8 cellular contexts compared by ENCODE assay signal in the genomic region with DNA sequence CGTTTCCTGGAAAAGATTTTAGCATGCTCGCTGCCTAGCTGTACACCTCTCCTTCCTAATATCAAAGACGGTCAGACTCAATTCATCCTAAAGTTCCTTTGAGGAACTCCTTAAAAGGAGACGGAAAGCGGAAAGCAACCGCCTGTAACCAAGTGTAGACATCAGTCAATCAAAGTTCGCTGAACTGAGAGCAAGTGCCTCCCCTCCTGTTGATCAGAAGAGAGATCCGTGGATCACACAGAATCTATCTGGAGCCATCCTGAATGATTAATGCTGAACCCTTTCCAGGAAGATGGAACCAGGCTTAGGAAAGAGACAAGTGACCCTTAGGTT. TPM values are rescaled to one million over a fixed set of nuclear protein-coding genes. Genes with fewer than 3 reads are reported as not detected.
A peak's percentile ranks its signal among the peaks of the same experiment; 100 is the strongest.
DNase-seq lines count a peak whose midpoint lies in the region; ATAC-seq, FAIRE-seq and TF ChIP-seq lines count a peak whose summit lies in the region.

No MANE protein-coding gene starts in this region.

- dilution Hi-C loops in keratinocyte (cut with MboI; ENCODE audit: extremely low pct_ligation_motif_present, low sequenced_read_pairs) = no loop called here

- H3K9me3 ChIP-seq in K562 (replicated peaks; ENCODE audit: control insufficient read depth, insufficient read depth, low read depth, low read length) (no peaks in the 10 kb centered on the region), keratinocyte (ENCODE audit: control insufficient read depth, low read depth, low read length) (no peaks in the 10 kb centered on the region)

- H2AFZ ChIP-seq in K562 (ENCODE audit: low read depth, low read length) (peak overlapping the region; percentile 99), keratinocyte (ENCODE audit: control insufficient read depth, low read length) (peak overlapping the region; percentile 97)

- H3K4me1 ChIP-seq in K562 (replicated peaks in 1 of 2; ENCODE audit: control insufficient read depth in 2 of 2, insufficient read depth in 2 of 2, low read length in 2 of 2) (peaks cover 6 to 13% of the 10 kb centered on the region in 2 experiments; a peak in 4 of 5 replicates), keratinocyte (ENCODE audit: control insufficient read depth, extremely low read depth, insufficient read depth, low read length) (peaks cover 6% of the 10 kb centered on the region)

- H3K27me3 ChIP-seq in K562 (ENCODE audit: control insufficient read depth in 2 of 2, insufficient read depth in 2 of 2, low read length in 2 of 2) (no peaks in the 10 kb centered on the region), keratinocyte (ENCODE audit: control insufficient read depth, extremely low read depth, insufficient read depth, low read length) (no peaks in the 10 kb centered on the region)

- DNase-seq in Caki2 (ENCODE audit: low read depth) = peak; percentile 5
- peak; percentile 10 for DNase-seq in NCI-H524 treated with DMSO at 0.1 percent for 48 hours (lab: John Stamatoyannopoulos, UW)
- DNase-seq in K562 (ENCODE audit: extremely low read depth in 1 of 4, low spot score in 3 of 4) = peak in 1 of 4 experiments; percentile 34
- no peak for DNase-seq in keratinocyte (ENCODE audit: low read depth, low spot score)
- peak; percentile 28 for DNase-seq in stimulated activated naive CD8-positive, alpha-beta T cell treated with anti-CD3 and anti-CD28 coated beads, Interleukin-15, Interleukin-2, amounts not matched to agents 100 U/mL and 50 U/mL, for 24 hours
- DNase-seq in SKM-1 (lab: John Stamatoyannopoulos, UW; ENCODE audit: unreplicated experiment) = no peak

- no peaks in the 10 kb centered on the region for H4K20me1 ChIP-seq in K562 (replicated peaks; ENCODE audit: control insufficient read depth, insufficient read depth, low read length)
- no peaks in the 10 kb centered on the region for H4K20me1 ChIP-seq in keratinocyte (ENCODE audit: control insufficient read depth, extremely low read depth, insufficient read depth, low read length)

- FAIRE-seq in K562 (lab: Jason Lieb, UNC) (peak; percentile 40), keratinocyte (lab: Jason Lieb, UNC) (no peak)

- WGBS in K562 (ENCODE audit: insufficient coverage, low coverage, missing lambda C conversion rate) = 0% methylated on average over 5 of the region's 8 CpGs

- H3K4me3 ChIP-seq in K562 (peak overlapping the region; percentile 93), keratinocyte (ENCODE audit: control insufficient read depth in 2 of 3, extremely low read depth in 1 of 3, insufficient read depth in 2 of 3, low read depth in 1 of 3, low read length in 3 of 3) (peak overlapping the region; percentile 72 to 93 (median 82))

- H3K9me1 ChIP-seq in K562 (ENCODE audit: control insufficient read depth, insufficient read depth, low read length) = no peaks in the 10 kb centered on the region
- no peaks in the 10 kb centered on the region for H3K9me1 ChIP-seq in keratinocyte (ENCODE audit: control insufficient read depth, extremely low read depth, insufficient read depth, low read length)

- H3K27ac ChIP-seq in K562 (ENCODE audit: extremely low read depth, low read depth, low read length) (peak overlapping the region; percentile 73), keratinocyte (ENCODE audit: control insufficient read depth, insufficient read depth, low read length) (peak overlapping the region; percentile 83)

- TF ChIP-seq POLR2A in K562 (conservative IDR thresholded peaks at IDR 0.05) = no peak

- ATAC-seq in GM21723 (IDR thresholded peaks at IDR 0.05; ENCODE audit: unreplicated experiment) (peak; percentile 42), K562 (peak; percentile 36), GM21367 (IDR thresholded peaks at IDR 0.05; ENCODE audit: unreplicated experiment) (no peak)
- ATAC-seq in stimulated activated naive CD8-positive, alpha-beta T cell treated with anti-CD3 and anti-CD28 coated beads, Interleukin-15, Interleukin-2, amounts not matched to agents 100 U/mL and 50 U/mL, for 24 hours = peak; percentile 48

- H3K9ac ChIP-seq in K562 (ENCODE audit: insufficient read depth in 1 of 2, low read depth in 2 of 2, low read length in 2 of 2) (peak overlapping the region; percentile 78 to 95), keratinocyte (ENCODE audit: control insufficient read depth, extremely low read depth, insufficient read depth, low read length) (peak overlapping the region; percentile 90)

- CTCF ChIA-PET in K562 (lab: Yijun Ruan, JAX; ENCODE audit: low intra/inter-chr PET ratio) = no interaction called here

- H3K36me3 ChIP-seq in K562 (ENCODE audit: control insufficient read depth, insufficient read depth, low read length) = no peaks in the 10 kb centered on the region
- H3K36me3 ChIP-seq in keratinocyte (ENCODE audit: control insufficient read depth in 2 of 2, extremely low read depth in 1 of 2, insufficient read depth in 2 of 2, low read length in 2 of 2) = no peaks in the 10 kb centered on the region

- in situ Hi-C loops in Caki2 (cut with HindIII; ENCODE audit: low pct_unique_long_range_greater_than_20kb, low sequenced_read_pairs) (no loop called here), K562 (cut with MboI) (loop anchor here (10.0 kb wide), 1 partner anchor 191 kb away; no protein-coding TSS in a partner anchor)

- intact Hi-C loops in K562 (cut with micrococcal nuclease) = loop anchor here (1.0 to 5.0 kb wide), 4 partner anchors 42 to 193 kb away; partner anchors contain the start of genes APEX1 and PARP2

- peak overlapping the region; percentile 95 for H3K4me2 ChIP-seq in K562 (ENCODE audit: insufficient read depth, low read length)
- peak overlapping the region; percentile 77 for H3K4me2 ChIP-seq in keratinocyte (ENCODE audit: control insufficient read depth, extremely low read depth, insufficient read depth, low read depth, low read length)

- no peak for TF ChIP-seq RAD21 in K562 (CRISPR knock-in tag; conservative IDR thresholded peaks at IDR 0.05 in 1 of 2, IDR thresholded peaks at IDR 0.05 in 1 of 2)

- no peak for TF ChIP-seq EP300 in K562 (IDR thresholded peaks at IDR 0.05; ENCODE audit: low read length)

- no peaks in the 10 kb centered on the region; the same call in none of the 3 replicates for H3K79me2 ChIP-seq in K562 (ENCODE audit: control insufficient read depth, insufficient read depth, low read length)
- H3K79me2 ChIP-seq in keratinocyte (ENCODE audit: control insufficient read depth, insufficient read depth, low read length) = peaks cover 17% of the 10 kb centered on the region

- TSS peak; percentile 88 for BruUV-seq in K562 (replicated peaks; lab: Mats Ljungman, UMichigan)

- POLR2A ChIA-PET in K562 (lab: Yijun Ruan, JAX) = interaction anchor here (1.0 to 1.8 kb wide), 3 partner anchors 11 to 48 kb away, joined by 4 to 5 read pairs (median 4); partner anchors contain the start of gene PIP4P1

- no peak for TF ChIP-seq CTCF in K562 (IDR thresholded peaks at IDR 0.05 in 2 of 3, conservative IDR thresholded peaks at IDR 0.05 in 1 of 3; ENCODE audit: insufficient read depth in 2 of 3, low read depth in 1 of 3, low read length in 3 of 3)
- no peak for TF ChIP-seq CTCF in keratinocyte (optimal IDR thresholded peaks at IDR 0.05 in 1 of 3, IDR thresholded peaks at IDR 0.05 in 1 of 3, conservative IDR thresholded peaks at IDR 0.05 in 1 of 3; ENCODE audit: extremely low read depth in 1 of 3, insufficient read depth in 2 of 3, low read length in 3 of 3)

RNA-seq across cellular contexts. Expression of gene TEP1, which starts 0.5 kb away (rescaled TPM):
- total RNA-seq in Caki2 (2014; rRNA removed; shearing (Covaris generic); ENCODE audit: low replicate concordance) = 3.7 and 13.5 TPM in 2 replicates
- total RNA-seq in K562 (2011; cell fraction: chromatin; rRNA removed; ENCODE audit: low replicate concordance) = 71.3 and 83.9 TPM in 2 replicates
- 27.0 and 37.0 TPM in 2 replicates for total RNA-seq in K562 (2011; cell fraction: nucleolus; rRNA removed)
- 32.2 and 34.5 TPM in 2 replicates for total RNA-seq in K562 (2011; cell fraction: nucleoplasm; rRNA removed)
- total RNA-seq in K562 (2014; rRNA removed) = 4.4 and 4.5 TPM in 2 replicates
- 7.3 and 8.0 TPM in 2 replicates for total RNA-seq in K562 (2014; rRNA removed; fragmentation: Illumina TruSeq; extraction: Trizol)
- 5.6 and 6.6 TPM in 2 replicates for total RNA-seq in K562 (2015; rRNA removed; fragmentation: Illumina TruSeq; extraction: Trizol)
- total RNA-seq in K562 (2021) = 6.9 and 8.4 TPM in 2 replicates
- 7.1 and 11.8 TPM in 2 replicates for polyA plus RNA-seq in K562 (2011; rRNA removed)
- 4.0 and 4.2 TPM in 2 replicates for polyA plus RNA-seq in K562 (2011; cell fraction: cytosol; rRNA removed)
- polyA plus RNA-seq in K562 (2011; cell fraction: nucleus; rRNA removed) = 37.1 and 39.2 TPM in 2 replicates
- 6.9 and 14.5 TPM in 2 replicates for polyA plus RNA-seq in K562 (2012)
- polyA plus RNA-seq in K562 (2014; fragmentation: Illumina TruSeq; extraction: Trizol) = 9.7 and 12.2 TPM in 2 replicates
- 1 to 10 TPM; 1.0 to 1.3 TPM for polyA plus RNA-seq in K562 (2014; fragmentation: Nextera tagmentation; extraction: Ambion mirVana)
- polyA plus RNA-seq in K562 (2014; rRNA removed) = 6.0 and 7.4 TPM in 2 replicates
- polyA minus RNA-seq in K562 (2011; rRNA and poly(A)+ RNA removed) = 15.4 and 15.7 TPM in 2 replicates
- polyA minus RNA-seq in K562 (2011; cell fraction: cytosol; rRNA and poly(A)+ RNA removed) = 4.8 and 5.3 TPM in 2 replicates
- polyA minus RNA-seq in K562 (2011; cell fraction: nucleus; rRNA and poly(A)+ RNA removed) = 13.5 and 23.5 TPM in 2 replicates
- polyA plus RNA-seq in keratinocyte = 12.5 to 16.6 TPM (median 12.8 TPM) in 3 replicates
- 14.3 TPM for polyA plus RNA-seq in keratinocyte (2011; ENCODE audit: low read depth)
- 5.5 and 8.1 TPM in 2 replicates for polyA plus RNA-seq in keratinocyte (2011; cell fraction: cytosol; rRNA removed)
- polyA plus RNA-seq in keratinocyte (2011; cell fraction: nucleus; rRNA removed) = 66.0 and 69.7 TPM in 2 replicates
- 11.8 and 13.7 TPM in 2 replicates for polyA plus RNA-seq in keratinocyte (2012; ENCODE audit: low replicate concordance)
- 28.9 to 36.6 TPM (median 36.0 TPM) in 3 replicates for polyA minus RNA-seq in keratinocyte
- polyA minus RNA-seq in keratinocyte (2011; cell fraction: cytosol; rRNA and poly(A)+ RNA removed) = 6.7 TPM
- polyA minus RNA-seq in keratinocyte (2011; cell fraction: nucleus; rRNA and poly(A)+ RNA removed) = 36.3 and 58.8 TPM in 2 replicates

RNA-seq across cellular contexts. Expression of gene KLHL33, which starts 22.2 kb away (rescaled TPM):
- not detected in 2 replicates for total RNA-seq in Caki2 (2014; rRNA removed; shearing (Covaris generic); ENCODE audit: low replicate concordance)
- 0.12 TPM in 1 of 2 replicates, not detected in the other for total RNA-seq in K562 (2011; cell fraction: chromatin; rRNA removed; ENCODE audit: low replicate concordance)
- not detected in 2 replicates for total RNA-seq in K562 (2011; cell fraction: nucleolus; rRNA removed)
- total RNA-seq in K562 (2011; cell fraction: nucleoplasm; rRNA removed) = 0.07 TPM in 1 of 2 replicates, not detected in the other
- total RNA-seq in K562 (2014; rRNA removed) (not detected in 2 replicates), K562 (2014; rRNA removed; fragmentation: Illumina TruSeq; extraction: Trizol) (not detected in 2 replicates), K562 (2015; rRNA removed; fragmentation: Illumina TruSeq; extraction: Trizol) (0.04 TPM in 2 replicates), K562 (2021) (0.02 TPM in 1 of 2 replicates, not detected in the other)
- polyA plus RNA-seq in K562 (2011; rRNA removed) (not detected in 2 replicates), K562 (2014; fragmentation: Illumina TruSeq; extraction: Trizol) (not detected in 2 replicates), K562 (2014; fragmentation: Nextera tagmentation; extraction: Ambion mirVana) (under 1 TPM; 0.13 to 0.27 TPM), K562 (2014; rRNA removed) (0.15 TPM in 1 of 2 replicates, not detected in the other), keratinocyte (not detected in 3 replicates)
- not detected in 2 replicates for polyA plus RNA-seq in K562 (2011; cell fraction: cytosol; rRNA removed)
- polyA plus RNA-seq in K562 (2011; cell fraction: nucleus; rRNA removed) = 0.03 and 0.06 TPM in 2 replicates
- 0.12 TPM in 2 replicates for polyA plus RNA-seq in K562 (2012)
- 0.06 TPM in 1 of 2 replicates, not detected in the other for polyA minus RNA-seq in K562 (2011; rRNA and poly(A)+ RNA removed)
- not detected in 2 replicates for polyA minus RNA-seq in K562 (2011; cell fraction: cytosol; rRNA and poly(A)+ RNA removed)
- polyA minus RNA-seq in K562 (2011; cell fraction: nucleus; rRNA and poly(A)+ RNA removed) = under 0.01 and 0.11 TPM in 2 replicates
- not detected for polyA plus RNA-seq in keratinocyte (2011; ENCODE audit: low read depth)
- not detected in 2 replicates for polyA plus RNA-seq in keratinocyte (2011; cell fraction: cytosol; rRNA removed)
- not detected in 2 replicates for polyA plus RNA-seq in keratinocyte (2011; cell fraction: nucleus; rRNA removed)
- polyA plus RNA-seq in keratinocyte (2012; ENCODE audit: low replicate concordance) = not detected in 2 replicates
- polyA minus RNA-seq in keratinocyte = not detected in 3 replicates
- polyA minus RNA-seq in keratinocyte (2011; cell fraction: cytosol; rRNA and poly(A)+ RNA removed) = not detected
- polyA minus RNA-seq in keratinocyte (2011; cell fraction: nucleus; rRNA and poly(A)+ RNA removed) = not detected in 2 replicates

RNA-seq across cellular contexts. Expression of gene OSGEP, which starts 40.9 kb away (rescaled TPM):
- 53.3 and 53.9 TPM in 2 replicates for total RNA-seq in Caki2 (2014; rRNA removed; shearing (Covaris generic); ENCODE audit: low replicate concordance)
- total RNA-seq in K562 (2011; cell fraction: chromatin; rRNA removed; ENCODE audit: low replicate concordance) = 124 and 166 TPM in 2 replicates
- total RNA-seq in K562 (2011; cell fraction: nucleolus; rRNA removed) = 148 and 154 TPM in 2 replicates
- 122 and 133 TPM in 2 replicates for total RNA-seq in K562 (2011; cell fraction: nucleoplasm; rRNA removed)
- 47.8 and 48.9 TPM in 2 replicates for total RNA-seq in K562 (2014; rRNA removed)
- 35.6 and 36.9 TPM in 2 replicates for total RNA-seq in K562 (2014; rRNA removed; fragmentation: Illumina TruSeq; extraction: Trizol)
- 42.3 and 44.1 TPM in 2 replicates for total RNA-seq in K562 (2015; rRNA removed; fragmentation: Illumina TruSeq; extraction: Trizol)
- total RNA-seq in K562 (2021) = 31.4 and 39.1 TPM in 2 replicates
- 49.3 and 65.2 TPM in 2 replicates for polyA plus RNA-seq in K562 (2011; rRNA removed)
- polyA plus RNA-seq in K562 (2011; cell fraction: cytosol; rRNA removed) = 108 and 117 TPM in 2 replicates
- polyA plus RNA-seq in K562 (2011; cell fraction: nucleus; rRNA removed) = 143 and 149 TPM in 2 replicates
- 37.0 and 40.1 TPM in 2 replicates for polyA plus RNA-seq in K562 (2012)
- 31.4 and 36.4 TPM in 2 replicates for polyA plus RNA-seq in K562 (2014; fragmentation: Illumina TruSeq; extraction: Trizol)
- 10 to 100 TPM; 32.1 to 59.2 TPM for polyA plus RNA-seq in K562 (2014; fragmentation: Nextera tagmentation; extraction: Ambion mirVana)
- 51.1 and 61.1 TPM in 2 replicates for polyA plus RNA-seq in K562 (2014; rRNA removed)
- 73.0 and 76.7 TPM in 2 replicates for polyA minus RNA-seq in K562 (2011; rRNA and poly(A)+ RNA removed)
- polyA minus RNA-seq in K562 (2011; cell fraction: cytosol; rRNA and poly(A)+ RNA removed) = 25.3 and 34.6 TPM in 2 replicates
- 63.1 and 78.1 TPM in 2 replicates for polyA minus RNA-seq in K562 (2011; cell fraction: nucleus; rRNA and poly(A)+ RNA removed)
- 28.8 to 36.6 TPM (median 34.5 TPM) in 3 replicates for polyA plus RNA-seq in keratinocyte
- polyA plus RNA-seq in keratinocyte (2011; ENCODE audit: low read depth) = 16.4 TPM
- polyA plus RNA-seq in keratinocyte (2011; cell fraction: cytosol; rRNA removed) = 12.6 and 16.2 TPM in 2 replicates
- 88.7 and 89.7 TPM in 2 replicates for polyA plus RNA-seq in keratinocyte (2011; cell fraction: nucleus; rRNA removed)
- polyA plus RNA-seq in keratinocyte (2012; ENCODE audit: low replicate concordance) = 12.0 and 22.3 TPM in 2 replicates
- 23.5 to 35.4 TPM (median 27.6 TPM) in 3 replicates for polyA minus RNA-seq in keratinocyte
- polyA minus RNA-seq in keratinocyte (2011; cell fraction: cytosol; rRNA and poly(A)+ RNA removed) = 21.3 TPM
- 23.6 and 26.4 TPM in 2 replicates for polyA minus RNA-seq in keratinocyte (2011; cell fraction: nucleus; rRNA and poly(A)+ RNA removed)

RNA-seq across cellular contexts. Expression of gene APEX1, which starts 41.3 kb away (rescaled TPM):
- 171 and 222 TPM in 2 replicates for total RNA-seq in Caki2 (2014; rRNA removed; shearing (Covaris generic); ENCODE audit: low replicate concordance)
- total RNA-seq in K562 (2011; cell fraction: chromatin; rRNA removed; ENCODE audit: low replicate concordance) = 34.9 and 40.9 TPM in 2 replicates
- total RNA-seq in K562 (2011; cell fraction: nucleolus; rRNA removed) = 31.0 and 33.6 TPM in 2 replicates
- total RNA-seq in K562 (2011; cell fraction: nucleoplasm; rRNA removed) = 40.3 and 47.9 TPM in 2 replicates
- total RNA-seq in K562 (2014; rRNA removed) (157 and 188 TPM in 2 replicates), K562 (2014; rRNA removed; fragmentation: Illumina TruSeq; extraction: Trizol) (49.5 and 50.2 TPM in 2 replicates), K562 (2015; rRNA removed; fragmentation: Illumina TruSeq; extraction: Trizol) (54.8 and 63.8 TPM in 2 replicates), K562 (2021) (142 and 143 TPM in 2 replicates)
- polyA plus RNA-seq in K562 (2011; rRNA removed) (224 and 225 TPM in 2 replicates), K562 (2014; fragmentation: Illumina TruSeq; extraction: Trizol) (212 and 274 TPM in 2 replicates), K562 (2014; fragmentation: Nextera tagmentation; extraction: Ambion mirVana) (100 to 1,000 TPM; 158 to 234 TPM), K562 (2014; rRNA removed) (218 and 222 TPM in 2 replicates), keratinocyte (211 to 234 TPM (median 212 TPM) in 3 replicates)
- polyA plus RNA-seq in K562 (2011; cell fraction: cytosol; rRNA removed) = 321 and 341 TPM in 2 replicates
- 175 and 219 TPM in 2 replicates for polyA plus RNA-seq in K562 (2011; cell fraction: nucleus; rRNA removed)
- 161 and 174 TPM in 2 replicates for polyA plus RNA-seq in K562 (2012)
- 141 and 166 TPM in 2 replicates for polyA minus RNA-seq in K562 (2011; rRNA and poly(A)+ RNA removed)
- polyA minus RNA-seq in K562 (2011; cell fraction: cytosol; rRNA and poly(A)+ RNA removed) = 59.7 and 65.9 TPM in 2 replicates
- polyA minus RNA-seq in K562 (2011; cell fraction: nucleus; rRNA and poly(A)+ RNA removed) = 14.0 and 29.0 TPM in 2 replicates
- polyA plus RNA-seq in keratinocyte (2011; ENCODE audit: low read depth) = 88.5 TPM
- 197 and 230 TPM in 2 replicates for polyA plus RNA-seq in keratinocyte (2011; cell fraction: cytosol; rRNA removed)
- 218 and 243 TPM in 2 replicates for polyA plus RNA-seq in keratinocyte (2011; cell fraction: nucleus; rRNA removed)
- polyA plus RNA-seq in keratinocyte (2012; ENCODE audit: low replicate concordance) = 92.5 and 147 TPM in 2 replicates
- polyA minus RNA-seq in keratinocyte = 160 to 254 TPM (median 181 TPM) in 3 replicates
- 72.9 TPM for polyA minus RNA-seq in keratinocyte (2011; cell fraction: cytosol; rRNA and poly(A)+ RNA removed)
- polyA minus RNA-seq in keratinocyte (2011; cell fraction: nucleus; rRNA and poly(A)+ RNA removed) = 27.0 and 46.1 TPM in 2 replicates

RNA-seq across cellular contexts. Expression of gene PIP4P1, which starts 47.5 kb away (rescaled TPM):
- total RNA-seq in Caki2 (2014; rRNA removed; shearing (Covaris generic); ENCODE audit: low replicate concordance) = 36.1 and 46.9 TPM in 2 replicates
- total RNA-seq in K562 (2011; cell fraction: chromatin; rRNA removed; ENCODE audit: low replicate concordance) = 39.4 and 59.8 TPM in 2 replicates
- 44.1 and 49.7 TPM in 2 replicates for total RNA-seq in K562 (2011; cell fraction: nucleolus; rRNA removed)
- total RNA-seq in K562 (2011; cell fraction: nucleoplasm; rRNA removed) = 51.0 and 52.4 TPM in 2 replicates
- total RNA-seq in K562 (2014; rRNA removed) (10.3 and 10.9 TPM in 2 replicates), K562 (2014; rRNA removed; fragmentation: Illumina TruSeq; extraction: Trizol) (8.6 and 10.2 TPM in 2 replicates), K562 (2015; rRNA removed; fragmentation: Illumina TruSeq; extraction: Trizol) (10.7 and 11.7 TPM in 2 replicates), K562 (2021) (15.1 and 20.9 TPM in 2 replicates)
- polyA plus RNA-seq in K562 (2011; rRNA removed) (17.7 and 30.2 TPM in 2 replicates), K562 (2014; fragmentation: Illumina TruSeq; extraction: Trizol) (14.9 and 16.6 TPM in 2 replicates), K562 (2014; fragmentation: Nextera tagmentation; extraction: Ambion mirVana) (1 to 10 TPM; 5.3 to 7.4 TPM), K562 (2014; rRNA removed) (16.0 and 18.9 TPM in 2 replicates), keratinocyte (34.4 to 37.5 TPM (median 35.6 TPM) in 3 replicates)
- 20.6 and 21.5 TPM in 2 replicates for polyA plus RNA-seq in K562 (2011; cell fraction: cytosol; rRNA removed)
- 95.5 and 114 TPM in 2 replicates for polyA plus RNA-seq in K562 (2011; cell fraction: nucleus; rRNA removed)
- 14.4 and 21.9 TPM in 2 replicates for polyA plus RNA-seq in K562 (2012)
- polyA minus RNA-seq in K562 (2011; rRNA and poly(A)+ RNA removed) = 9.1 and 12.0 TPM in 2 replicates
- polyA minus RNA-seq in K562 (2011; cell fraction: cytosol; rRNA and poly(A)+ RNA removed) = 4.4 and 6.0 TPM in 2 replicates
- 15.5 and 27.3 TPM in 2 replicates for polyA minus RNA-seq in K562 (2011; cell fraction: nucleus; rRNA and poly(A)+ RNA removed)
- polyA plus RNA-seq in keratinocyte (2011; ENCODE audit: low read depth) = 6.4 TPM
- 20.7 and 21.3 TPM in 2 replicates for polyA plus RNA-seq in keratinocyte (2011; cell fraction: cytosol; rRNA removed)
- polyA plus RNA-seq in keratinocyte (2011; cell fraction: nucleus; rRNA removed) = 54.0 and 78.6 TPM in 2 replicates
- polyA plus RNA-seq in keratinocyte (2012; ENCODE audit: low replicate concordance) = 20.7 and 53.9 TPM in 2 replicates
- polyA minus RNA-seq in keratinocyte = 21.7 to 49.1 TPM (median 24.5 TPM) in 3 replicates
- polyA minus RNA-seq in keratinocyte (2011; cell fraction: cytosol; rRNA and poly(A)+ RNA removed) = 13.2 TPM
- 8.8 and 17.1 TPM in 2 replicates for polyA minus RNA-seq in keratinocyte (2011; cell fraction: nucleus; rRNA and poly(A)+ RNA removed)

Comparison
In these comparisons a context has a peak if more than half of its experiments do, and no peak if none do; other contexts are left out.
1. DNase-seq: peak in Caki2 (single experiment), NCI-H524 treated with DMSO at 0.1 percent for 48 hours (single experiment) and stimulated activated naive CD8-positive, alpha-beta T cell treated with anti-CD3 and anti-CD28 coated beads, Interleukin-15, Interleukin-2, amounts not matched to agents 100 U/mL and 50 U/mL, for 24 hours (single experiment); none in keratinocyte (single experiment) and SKM-1 (single experiment).